Comparison of ENCODE assay signal across 8 cellular contexts in genomic region chr9:134641173-134641985, GRCh38. TPM values are rescaled to one million over a fixed set of nuclear protein-coding genes. Genes with fewer than 3 reads are reported as not detected.
A peak's percentile ranks its signal among the peaks of the same experiment; 100 is the strongest.
DNase-seq lines count a peak whose midpoint lies in the region; ATAC-seq and TF ChIP-seq lines count a peak whose summit lies in the region.

COL5A1 (plus strand) TSS chr9:134641803; CDS start chr9:134642188, 385 bp downstream.

- peaks cover 23% of the 10 kb centered on the region for H3K4me1 Mint-ChIP-seq in MCF 10A (ENCODE audit: insufficient read depth, unreplicated experiment)

- no TSS peak for BruUV-seq in MCF 10A (replicated peaks; lab: Mats Ljungman, UMichigan)

- H3K4me3 Mint-ChIP-seq in MCF 10A (ENCODE audit: unreplicated experiment): no peak within 1 kb of the TSS

- H3K36me3 Mint-ChIP-seq in MCF 10A (ENCODE audit: insufficient read depth, unreplicated experiment): no peaks in the 10 kb centered on the region

- H3K27ac Mint-ChIP-seq in MCF 10A (ENCODE audit: low read depth, unreplicated experiment): no peak within 1 kb of the TSS

- TF ChIP-seq CTCF in MCF 10A (IDR thresholded peaks at IDR 0.05; ENCODE audit: unreplicated experiment) (no peak), WI38 (IDR thresholded peaks at IDR 0.05; ENCODE audit: low read depth, low read length) (no peak)

- DNase-seq in T47D (ENCODE audit: low read depth in 1 of 2, low spot score in 1 of 2): peak; percentile 92 to 97
- DNase-seq in MCF 10A (ENCODE audit: unreplicated experiment): no peak
- peak; percentile 40 to 90 for DNase-seq in dermis microvascular lymphatic vessel endothelial cell (ENCODE audit: low read depth in 2 of 2)
- DNase-seq in left lobe of liver (ENCODE audit: low spot score): peak; percentile 59
- DNase-seq in stimulated activated CD4-positive, alpha-beta T cell treated with anti-CD3 and anti-CD28 coated beads, Interleukin-15, amount 100 ng/mL, for 24 hours: peak; percentile 70

- intact Hi-C loops in MCF 10A (cut with micrococcal nuclease): loop anchor here (10.0 kb wide), 1 partner anchor 467 kb away; no protein-coding TSS in a partner anchor

- peak within 1 kb of the TSS; percentile 71 for H3K4me3 ChIP-seq in WI38 (ENCODE audit: low read depth, low read length)

- peaks cover 4% of the 10 kb centered on the region for H3K27me3 Mint-ChIP-seq in MCF 10A (ENCODE audit: insufficient read depth, unreplicated experiment)

- ATAC-seq in left lobe of liver (peak; percentile 84), GM18861 (IDR thresholded peaks at IDR 0.05; ENCODE audit: unreplicated experiment) (no peak), GM21447 (IDR thresholded peaks at IDR 0.05; ENCODE audit: unreplicated experiment) (no peak)

- H3K9me3 Mint-ChIP-seq in MCF 10A (ENCODE audit: unreplicated experiment): no peaks in the 10 kb centered on the region

- in situ Hi-C loops in T47D (cut with HindIII; ENCODE audit: low pct_unique_long_range_greater_than_20kb, low sequenced_read_pairs): no loop called here

- POLR2A ChIA-PET in MCF 10A (lab: Yijun Ruan, JAX): no interaction called here

- CTCF ChIA-PET in MCF 10A (lab: Yijun Ruan, JAX): no interaction called here

RNA-seq across cellular contexts. Expression of gene COL5A1, which starts in this region (rescaled TPM):
- total RNA-seq in MCF 10A (2022) (not detected in 2 replicates), dermis microvascular lymphatic vessel endothelial cell (1.2 and 3.0 TPM in 2 replicates), left lobe of liver (2.8 TPM)
